1 cellular context compared by ENCODE assay signal in the genomic region with DNA sequence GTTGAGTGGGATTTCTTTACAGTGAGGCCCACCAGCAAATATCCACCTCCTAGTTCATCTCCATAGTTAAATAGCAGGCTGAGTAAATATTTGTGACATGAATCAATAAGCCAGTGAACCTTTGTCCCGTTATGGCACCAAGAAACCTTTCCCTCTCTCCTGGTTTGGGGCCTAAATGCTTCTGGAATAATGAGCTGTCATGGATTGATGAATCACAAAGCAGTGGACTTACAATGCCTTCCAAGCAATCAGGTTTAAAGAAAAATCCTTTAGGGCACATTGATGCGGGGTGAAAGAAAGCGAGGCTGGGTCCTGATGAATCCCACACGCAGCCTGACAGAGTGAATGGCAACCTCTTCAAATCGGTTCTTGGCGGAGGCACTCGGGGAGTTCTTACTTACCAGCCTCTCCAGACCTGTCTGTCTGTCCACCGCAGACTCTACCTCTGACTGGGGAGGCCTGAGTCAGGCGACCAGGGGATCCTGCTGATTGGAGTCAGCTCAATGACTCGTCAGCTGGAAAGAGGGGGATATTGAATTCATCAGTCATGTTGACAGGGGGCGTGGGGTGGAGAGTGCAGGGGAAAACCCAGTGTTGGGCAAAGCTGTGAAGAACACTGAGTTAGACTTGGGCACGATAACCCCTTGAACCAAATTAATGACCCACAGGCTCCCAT.
TF ChIP-seq lines count a peak whose summit lies in the region.

No MANE protein-coding gene starts in this region.

TF ChIP-seq in HepG2, 621 proteins besides CTCF, POLR2A, EP300 and RAD21 (continued from another document and continues in another):
- TF ChIP-seq, protein P1, sequence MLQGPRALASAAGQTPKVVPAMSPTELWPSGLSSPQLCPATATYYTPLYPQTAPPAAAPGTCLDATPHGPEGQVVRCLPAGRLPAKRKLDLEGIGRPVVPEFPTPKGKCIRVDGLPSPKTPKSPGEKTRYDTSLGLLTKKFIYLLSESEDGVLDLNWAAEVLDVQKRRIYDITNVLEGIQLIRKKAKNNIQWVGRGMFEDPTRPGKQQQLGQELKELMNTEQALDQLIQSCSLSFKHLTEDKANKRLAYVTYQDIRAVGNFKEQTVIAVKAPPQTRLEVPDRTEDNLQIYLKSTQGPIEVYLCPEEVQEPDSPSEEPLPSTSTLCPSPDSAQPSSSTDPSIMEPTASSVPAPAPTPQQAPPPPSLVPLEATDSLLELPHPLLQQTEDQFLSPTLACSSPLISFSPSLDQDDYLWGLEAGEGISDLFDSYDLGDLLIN (CRISPR knock-in tag; IDR thresholded peaks at IDR 0.05; ENCODE audit: borderline replicate concordance): no peak
- TF ChIP-seq ZSCAN21 (CRISPR knock-in tag; IDR thresholded peaks at IDR 0.05; ENCODE audit: borderline replicate concordance) (no peak), TCF12 (IDR thresholded peaks at IDR 0.05) (no peak), TCF12 (CRISPR knock-in tag; IDR thresholded peaks at IDR 0.05) (no peak), ZNF614 (CRISPR knock-in tag; IDR thresholded peaks at IDR 0.05; ENCODE audit: borderline replicate concordance) (0 out of 2 replicates have a peak, but pooled peaks have one; percentile 60), ATAD3A (CRISPR knock-in tag; IDR thresholded peaks at IDR 0.05) (no peak), HNRNPH1 (optimal IDR thresholded peaks at IDR 0.05; ENCODE audit: low read depth, low read length) (no peak), RFX1 (IDR thresholded peaks at IDR 0.05) (no peak), HMGA1 (CRISPR knock-in tag; conservative IDR thresholded peaks at IDR 0.05) (no peak), ZNF30 (CRISPR knock-in tag; IDR thresholded peaks at IDR 0.05) (no peak), ZNF678 (CRISPR knock-in tag; IDR thresholded peaks at IDR 0.05) (no peak), ZNF101 (CRISPR knock-in tag; IDR thresholded peaks at IDR 0.05; ENCODE audit: borderline replicate concordance, low read depth) (no peak), ZNF879 (CRISPR knock-in tag; IDR thresholded peaks at IDR 0.05) (no peak), ZNF557 (CRISPR knock-in tag; IDR thresholded peaks at IDR 0.05) (peak; percentile 97), ZNF605 (CRISPR knock-in tag; IDR thresholded peaks at IDR 0.05) (peak; percentile 59; the same call in 1 of the 2 replicates), TGIF2 (CRISPR knock-in tag; IDR thresholded peaks at IDR 0.05) (no peak), ATF1 (CRISPR knock-in tag; IDR thresholded peaks at IDR 0.05) (0 out of 2 replicates have a peak, but pooled peaks have one; percentile 41), SNRNP70 (IDR thresholded peaks at IDR 0.05; ENCODE audit: low read depth, low read length) (no peak), KLF16 (CRISPR knock-in tag; IDR thresholded peaks at IDR 0.05) (0 out of 4 replicates have a peak, but pooled peaks of 1 of the 2 experiments have one; percentile 59), PRMT3 (CRISPR knock-in tag; IDR thresholded peaks at IDR 0.05; ENCODE audit: borderline replicate concordance, low read depth) (no peak), ZNF567 (CRISPR knock-in tag; IDR thresholded peaks at IDR 0.05; ENCODE audit: borderline replicate concordance) (no peak), ISL2 (CRISPR knock-in tag; IDR thresholded peaks at IDR 0.05) (peak; percentile 85), ZFY (CRISPR knock-in tag; IDR thresholded peaks at IDR 0.05) (peak; percentile 85), ZNF343 (CRISPR knock-in tag; IDR thresholded peaks at IDR 0.05) (no peak), ZNF7 (CRISPR knock-in tag; IDR thresholded peaks at IDR 0.05) (no peak), HOXA5 (CRISPR knock-in tag; IDR thresholded peaks at IDR 0.05) (0 out of 2 replicates have a peak, but pooled peaks have one; percentile 54), MEIS1 (CRISPR knock-in tag; IDR thresholded peaks at IDR 0.05; ENCODE audit: borderline replicate concordance) (peak; percentile 82; the same call in 1 of the 2 replicates), ZC3H13 (CRISPR knock-in tag; IDR thresholded peaks at IDR 0.05) (no peak), ZNF780A (CRISPR knock-in tag; IDR thresholded peaks at IDR 0.05) (no peak), ZNF335 (CRISPR knock-in tag; IDR thresholded peaks at IDR 0.05) (0 out of 2 replicates have a peak, but pooled peaks have one; percentile 21), XBP1 (CRISPR knock-in tag; IDR thresholded peaks at IDR 0.05) (no peak), SP5 (CRISPR knock-in tag; IDR thresholded peaks at IDR 0.05; ENCODE audit: borderline replicate concordance, low read depth) (peak; percentile 50; the same call in 1 of the 2 replicates), FOXO1 (CRISPR knock-in tag; IDR thresholded peaks at IDR 0.05) (peak; percentile 87), CHCHD3 (CRISPR knock-in tag; IDR thresholded peaks at IDR 0.05) (no peak), ARID2 (CRISPR knock-in tag; IDR thresholded peaks at IDR 0.05; ENCODE audit: borderline replicate concordance) (no peak), SMYD3 (CRISPR knock-in tag; IDR thresholded peaks at IDR 0.05) (no peak), TMF1 (CRISPR knock-in tag; IDR thresholded peaks at IDR 0.05; ENCODE audit: low read depth) (no peak), ZNF232 (CRISPR knock-in tag; IDR thresholded peaks at IDR 0.05; ENCODE audit: borderline replicate concordance) (no peak), CCAR2 (optimal IDR thresholded peaks at IDR 0.05; ENCODE audit: low read depth, low read length) (no peak), POGZ (CRISPR knock-in tag; IDR thresholded peaks at IDR 0.05) (peak; percentile 79), RFX5 (IDR thresholded peaks at IDR 0.05; ENCODE audit: low read depth, low read length) (no peak), SOX6 (IDR thresholded peaks at IDR 0.05) (no peak), SOX6 (CRISPR knock-in tag; IDR thresholded peaks at IDR 0.05) (peak; percentile 85), ZMYM3 (CRISPR knock-in tag; IDR thresholded peaks at IDR 0.05) (0 out of 2 replicates have a peak, but pooled peaks have one; percentile 39), ZNF878 (CRISPR knock-in tag; IDR thresholded peaks at IDR 0.05) (no peak), ZNF44 (CRISPR knock-in tag; IDR thresholded peaks at IDR 0.05) (no peak), ATF7-NPFF (CRISPR knock-in tag; IDR thresholded peaks at IDR 0.05; ENCODE audit: low read depth) (no peak), SIX4 (CRISPR knock-in tag; IDR thresholded peaks at IDR 0.05) (no peak), ZNF761 (CRISPR knock-in tag; conservative IDR thresholded peaks at IDR 0.05) (no peak), CHD4 (IDR thresholded peaks at IDR 0.05; ENCODE audit: borderline replicate concordance, low read length) (no peak), SP140L (CRISPR knock-in tag; IDR thresholded peaks at IDR 0.05; ENCODE audit: borderline replicate concordance) (0 out of 2 replicates have a peak, but pooled peaks have one; percentile 36)
- TF ChIP-seq, protein P2, sequence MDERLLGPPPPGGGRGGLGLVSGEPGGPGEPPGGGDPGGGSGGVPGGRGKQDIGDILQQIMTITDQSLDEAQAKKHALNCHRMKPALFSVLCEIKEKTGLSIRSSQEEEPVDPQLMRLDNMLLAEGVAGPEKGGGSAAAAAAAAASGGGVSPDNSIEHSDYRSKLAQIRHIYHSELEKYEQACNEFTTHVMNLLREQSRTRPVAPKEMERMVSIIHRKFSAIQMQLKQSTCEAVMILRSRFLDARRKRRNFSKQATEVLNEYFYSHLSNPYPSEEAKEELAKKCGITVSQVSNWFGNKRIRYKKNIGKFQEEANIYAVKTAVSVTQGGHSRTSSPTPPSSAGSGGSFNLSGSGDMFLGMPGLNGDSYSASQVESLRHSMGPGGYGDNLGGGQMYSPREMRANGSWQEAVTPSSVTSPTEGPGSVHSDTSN (CRISPR knock-in tag; IDR thresholded peaks at IDR 0.05): no peak; the same call in 1 of the 2 replicates
- TF ChIP-seq, protein P3, sequence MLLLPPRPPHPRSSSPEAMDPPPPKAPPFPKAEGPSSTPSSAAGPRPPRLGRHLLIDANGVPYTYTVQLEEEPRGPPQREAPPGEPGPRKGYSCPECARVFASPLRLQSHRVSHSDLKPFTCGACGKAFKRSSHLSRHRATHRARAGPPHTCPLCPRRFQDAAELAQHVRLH (CRISPR knock-in tag; IDR thresholded peaks at IDR 0.05; ENCODE audit: borderline replicate concordance, low read depth): peak; percentile 61; the same call in 1 of the 2 replicates
- TF ChIP-seq, protein P4, sequence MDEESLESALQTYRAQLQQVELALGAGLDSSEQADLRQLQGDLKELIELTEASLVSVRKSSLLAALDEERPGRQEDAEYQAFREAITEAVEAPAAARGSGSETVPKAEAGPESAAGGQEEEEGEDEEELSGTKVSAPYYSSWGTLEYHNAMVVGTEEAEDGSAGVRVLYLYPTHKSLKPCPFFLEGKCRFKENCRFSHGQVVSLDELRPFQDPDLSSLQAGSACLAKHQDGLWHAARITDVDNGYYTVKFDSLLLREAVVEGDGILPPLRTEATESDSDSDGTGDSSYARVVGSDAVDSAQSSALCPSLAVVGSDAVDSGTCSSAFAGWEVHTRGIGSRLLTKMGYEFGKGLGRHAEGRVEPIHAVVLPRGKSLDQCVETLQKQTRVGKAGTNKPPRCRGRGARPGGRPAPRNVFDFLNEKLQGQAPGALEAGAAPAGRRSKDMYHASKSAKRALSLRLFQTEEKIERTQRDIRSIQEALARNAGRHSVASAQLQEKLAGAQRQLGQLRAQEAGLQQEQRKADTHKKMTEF (CRISPR knock-in tag; IDR thresholded peaks at IDR 0.05): peak; percentile 63; the same call in 1 of the 2 replicates
- TF ChIP-seq, protein P5, sequence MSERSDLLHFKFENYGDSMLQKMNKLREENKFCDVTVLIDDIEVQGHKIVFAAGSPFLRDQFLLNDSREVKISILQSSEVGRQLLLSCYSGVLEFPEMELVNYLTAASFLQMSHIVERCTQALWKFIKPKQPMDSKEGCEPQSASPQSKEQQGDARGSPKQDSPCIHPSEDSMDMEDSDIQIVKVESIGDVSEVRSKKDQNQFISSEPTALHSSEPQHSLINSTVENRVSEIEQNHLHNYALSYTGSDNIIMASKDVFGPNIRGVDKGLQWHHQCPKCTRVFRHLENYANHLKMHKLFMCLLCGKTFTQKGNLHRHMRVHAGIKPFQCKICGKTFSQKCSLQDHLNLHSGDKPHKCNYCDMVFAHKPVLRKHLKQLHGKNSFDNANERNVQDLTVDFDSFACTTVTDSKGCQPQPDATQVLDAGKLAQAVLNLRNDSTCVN (CRISPR knock-in tag; IDR thresholded peaks at IDR 0.05; ENCODE audit: borderline replicate concordance): no peak
- TF ChIP-seq, protein P6, sequence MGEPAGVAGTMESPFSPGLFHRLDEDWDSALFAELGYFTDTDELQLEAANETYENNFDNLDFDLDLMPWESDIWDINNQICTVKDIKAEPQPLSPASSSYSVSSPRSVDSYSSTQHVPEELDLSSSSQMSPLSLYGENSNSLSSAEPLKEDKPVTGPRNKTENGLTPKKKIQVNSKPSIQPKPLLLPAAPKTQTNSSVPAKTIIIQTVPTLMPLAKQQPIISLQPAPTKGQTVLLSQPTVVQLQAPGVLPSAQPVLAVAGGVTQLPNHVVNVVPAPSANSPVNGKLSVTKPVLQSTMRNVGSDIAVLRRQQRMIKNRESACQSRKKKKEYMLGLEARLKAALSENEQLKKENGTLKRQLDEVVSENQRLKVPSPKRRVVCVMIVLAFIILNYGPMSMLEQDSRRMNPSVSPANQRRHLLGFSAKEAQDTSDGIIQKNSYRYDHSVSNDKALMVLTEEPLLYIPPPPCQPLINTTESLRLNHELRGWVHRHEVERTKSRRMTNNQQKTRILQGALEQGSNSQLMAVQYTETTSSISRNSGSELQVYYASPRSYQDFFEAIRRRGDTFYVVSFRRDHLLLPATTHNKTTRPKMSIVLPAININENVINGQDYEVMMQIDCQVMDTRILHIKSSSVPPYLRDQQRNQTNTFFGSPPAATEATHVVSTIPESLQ (CRISPR knock-in tag; conservative IDR thresholded peaks at IDR 0.05): no peak
- TF ChIP-seq, protein P7, sequence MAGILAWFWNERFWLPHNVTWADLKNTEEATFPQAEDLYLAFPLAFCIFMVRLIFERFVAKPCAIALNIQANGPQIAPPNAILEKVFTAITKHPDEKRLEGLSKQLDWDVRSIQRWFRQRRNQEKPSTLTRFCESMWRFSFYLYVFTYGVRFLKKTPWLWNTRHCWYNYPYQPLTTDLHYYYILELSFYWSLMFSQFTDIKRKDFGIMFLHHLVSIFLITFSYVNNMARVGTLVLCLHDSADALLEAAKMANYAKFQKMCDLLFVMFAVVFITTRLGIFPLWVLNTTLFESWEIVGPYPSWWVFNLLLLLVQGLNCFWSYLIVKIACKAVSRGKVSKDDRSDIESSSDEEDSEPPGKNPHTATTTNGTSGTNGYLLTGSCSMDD (CRISPR knock-in tag; IDR thresholded peaks at IDR 0.05): no peak
- TF ChIP-seq, protein P8, sequence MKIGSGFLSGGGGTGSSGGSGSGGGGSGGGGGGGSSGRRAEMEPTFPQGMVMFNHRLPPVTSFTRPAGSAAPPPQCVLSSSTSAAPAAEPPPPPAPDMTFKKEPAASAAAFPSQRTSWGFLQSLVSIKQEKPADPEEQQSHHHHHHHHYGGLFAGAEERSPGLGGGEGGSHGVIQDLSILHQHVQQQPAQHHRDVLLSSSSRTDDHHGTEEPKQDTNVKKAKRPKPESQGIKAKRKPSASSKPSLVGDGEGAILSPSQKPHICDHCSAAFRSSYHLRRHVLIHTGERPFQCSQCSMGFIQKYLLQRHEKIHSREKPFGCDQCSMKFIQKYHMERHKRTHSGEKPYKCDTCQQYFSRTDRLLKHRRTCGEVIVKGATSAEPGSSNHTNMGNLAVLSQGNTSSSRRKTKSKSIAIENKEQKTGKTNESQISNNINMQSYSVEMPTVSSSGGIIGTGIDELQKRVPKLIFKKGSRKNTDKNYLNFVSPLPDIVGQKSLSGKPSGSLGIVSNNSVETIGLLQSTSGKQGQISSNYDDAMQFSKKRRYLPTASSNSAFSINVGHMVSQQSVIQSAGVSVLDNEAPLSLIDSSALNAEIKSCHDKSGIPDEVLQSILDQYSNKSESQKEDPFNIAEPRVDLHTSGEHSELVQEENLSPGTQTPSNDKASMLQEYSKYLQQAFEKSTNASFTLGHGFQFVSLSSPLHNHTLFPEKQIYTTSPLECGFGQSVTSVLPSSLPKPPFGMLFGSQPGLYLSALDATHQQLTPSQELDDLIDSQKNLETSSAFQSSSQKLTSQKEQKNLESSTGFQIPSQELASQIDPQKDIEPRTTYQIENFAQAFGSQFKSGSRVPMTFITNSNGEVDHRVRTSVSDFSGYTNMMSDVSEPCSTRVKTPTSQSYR (CRISPR knock-in tag; IDR thresholded peaks at IDR 0.05; ENCODE audit: borderline replicate concordance): peak; percentile 32; the same call in 1 of the 2 replicates
- TF ChIP-seq, protein P9, sequence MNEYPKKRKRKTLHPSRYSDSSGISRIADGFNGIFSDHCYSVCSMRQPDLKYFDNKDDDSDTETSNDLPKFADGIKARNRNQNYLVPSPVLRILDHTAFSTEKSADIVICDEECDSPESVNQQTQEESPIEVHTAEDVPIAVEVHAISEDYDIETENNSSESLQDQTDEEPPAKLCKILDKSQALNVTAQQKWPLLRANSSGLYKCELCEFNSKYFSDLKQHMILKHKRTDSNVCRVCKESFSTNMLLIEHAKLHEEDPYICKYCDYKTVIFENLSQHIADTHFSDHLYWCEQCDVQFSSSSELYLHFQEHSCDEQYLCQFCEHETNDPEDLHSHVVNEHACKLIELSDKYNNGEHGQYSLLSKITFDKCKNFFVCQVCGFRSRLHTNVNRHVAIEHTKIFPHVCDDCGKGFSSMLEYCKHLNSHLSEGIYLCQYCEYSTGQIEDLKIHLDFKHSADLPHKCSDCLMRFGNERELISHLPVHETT (CRISPR knock-in tag; conservative IDR thresholded peaks at IDR 0.05): no peak
